13 cellular contexts compared by ENCODE assay signal in the genomic region with DNA sequence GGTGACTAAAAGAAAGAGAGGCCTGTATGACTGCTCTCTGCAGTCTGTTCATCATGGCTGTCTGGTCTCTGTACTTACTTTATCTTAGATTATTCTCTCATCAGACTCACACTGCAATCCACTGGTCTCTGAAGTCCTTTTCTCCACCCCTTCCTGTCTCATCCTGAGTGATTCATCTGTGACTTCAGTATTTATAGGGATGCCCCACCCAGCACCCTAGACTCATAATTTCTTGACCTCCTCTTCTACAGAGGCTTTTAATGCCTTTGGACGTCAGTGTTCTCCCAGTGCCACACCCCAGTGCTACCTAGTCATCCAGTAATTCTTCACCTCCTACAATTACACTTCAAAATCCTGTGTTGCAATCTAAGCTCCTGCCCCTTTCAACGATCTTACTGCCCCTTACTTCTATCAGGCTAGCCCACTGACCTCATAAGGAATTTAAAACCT. TPM values are rescaled to one million over a fixed set of nuclear protein-coding genes. Genes with fewer than 3 reads are reported as not detected.
A peak's percentile ranks its signal among the peaks of the same experiment; 100 is the strongest.
DNase-seq lines count a peak whose midpoint lies in the region; ATAC-seq and TF ChIP-seq lines count a peak whose summit lies in the region.
"Had no signal": no experiment of that assay in that cellular context is flagged by ENCODE, and none has a peak within 500 bp of the region (broad histone marks: within the 10 kb centered on the region; RNA-seq: fewer than 3 reads in every experiment).

No MANE protein-coding gene starts in this region.

- DNase-seq in GM03348 (ENCODE audit: low spot score) = peak; percentile 3
- peak; percentile 23 for DNase-seq in NB4 (ENCODE audit: low read depth)
- DNase-seq in dermis blood vessel endothelial cell = peak; percentile 30
- no peak for DNase-seq in neuronal stem cell (ENCODE audit: low spot score)
- no peak for DNase-seq in gastrocnemius medialis
- DNase-seq in hippocampal formation (lab: John Stamatoyannopoulos, UW) = no peak
- no peak for DNase-seq in posterior cingulate gyrus
- DNase-seq in NCI-H2107 treated with DMSO at 0.1 percent for 48 hours (lab: John Stamatoyannopoulos, UW; ENCODE audit: unreplicated experiment) = no peak
- DNase-seq: DMS153, NCI-H1930, spleen had no signal

- no peak overlapping the region for H3K14ac ChIP-seq in neuronal stem cell (ENCODE audit: low read length)

- in situ Hi-C loops in gastrocnemius medialis (cut with MboI; ENCODE audit: low sequenced_read_pairs in 4 of 4) = no loop called here

- no CpG with 5 or more reads among the region's 2 CpGs for WGBS in neuronal stem cell (ENCODE audit: extremely low coverage in 2 of 2, insufficient read length in 2 of 2, insufficient replicate concordance in 1 of 2), 2 donors

- H3K4me1 ChIP-seq in neuronal stem cell (ENCODE audit: control insufficient read depth in 2 of 2, insufficient read depth in 1 of 2, low read depth in 1 of 2, low read length in 2 of 2) = peaks cover 0 to 9% of the 10 kb centered on the region in 2 donors
- H3K4me1 ChIP-seq in gastrocnemius medialis = no peaks in the 10 kb centered on the region
- H3K4me1 ChIP-seq: ascending aorta, spleen had no signal

- intact Hi-C loops in gastrocnemius medialis (cut with DNase I; ENCODE audit: low total_unique reads) = no loop called here
- intact Hi-C loops in posterior cingulate gyrus (cut with DNase I) = no loop called here

- H4K91ac ChIP-seq in neuronal stem cell (ENCODE audit: low read depth, low read length, poor library complexity) = no peak overlapping the region

- H3K18ac ChIP-seq in neuronal stem cell (ENCODE audit: low read length) = no peak overlapping the region

- no peak for TF ChIP-seq POLR2A in NB4 (IDR thresholded peaks at IDR 0.05; ENCODE audit: extremely low read depth, insufficient read length)
- no peak for TF ChIP-seq POLR2A in gastrocnemius medialis (IDR thresholded peaks at IDR 0.05)

- no peak overlapping the region for H2BK120ac ChIP-seq in neuronal stem cell (ENCODE audit: low read depth, low read length)

- H2BK5ac ChIP-seq in neuronal stem cell (ENCODE audit: low read length) = no peak overlapping the region

- peak overlapping the region; percentile 25 for H2AFZ ChIP-seq in neuronal stem cell (ENCODE audit: low read length)

- H3K9ac ChIP-seq in neuronal stem cell (ENCODE audit: low read depth, low read length, poor library complexity) = no peak overlapping the region

- H3K4me2 ChIP-seq in neuronal stem cell (ENCODE audit: insufficient read depth, low read length, poor library complexity, severe bottlenecking) = no peak overlapping the region

- H3K36me3 ChIP-seq in neuronal stem cell (replicated peaks in 1 of 2; ENCODE audit: control insufficient read depth in 2 of 2, insufficient read depth in 2 of 2, low read length in 2 of 2) (no peaks in the 10 kb centered on the region), gastrocnemius medialis (no peaks in the 10 kb centered on the region)
- H3K36me3 ChIP-seq: ascending aorta, esophagus muscularis mucosa, spleen had no signal

- H3K79me1 ChIP-seq in neuronal stem cell (ENCODE audit: low read depth, low read length) = no peaks in the 10 kb centered on the region

- no peak overlapping the region for H3K23ac ChIP-seq in neuronal stem cell (ENCODE audit: low read depth, low read length, poor library complexity)

- H3K27me3 ChIP-seq in neuronal stem cell (ENCODE audit: control insufficient read depth in 3 of 3, insufficient read depth in 3 of 3, low read depth in 1 of 3, low read length in 3 of 3) (no peaks in the 10 kb centered on the region), gastrocnemius medialis (no peaks in the 10 kb centered on the region)
- H3K27me3 ChIP-seq: ascending aorta, esophagus muscularis mucosa, spleen had no signal

- H3K4ac ChIP-seq in neuronal stem cell (ENCODE audit: low read length) = no peak overlapping the region

- H2BK12ac ChIP-seq in neuronal stem cell (ENCODE audit: low read length) = no peak overlapping the region

- H2AK5ac ChIP-seq in neuronal stem cell (ENCODE audit: low read depth, low read length) = no peak overlapping the region

- no peaks in the 10 kb centered on the region for H3K9me3 ChIP-seq in neuronal stem cell (replicated peaks in 1 of 2; ENCODE audit: control insufficient read depth in 2 of 2, insufficient read depth in 1 of 2, low read depth in 1 of 2, low read length in 2 of 2)
- H3K9me3 ChIP-seq in gastrocnemius medialis = no peaks in the 10 kb centered on the region
- H3K9me3 ChIP-seq: ascending aorta, esophagus muscularis mucosa, spleen had no signal

- TF ChIP-seq CTCF in NB4 (IDR thresholded peaks at IDR 0.05; ENCODE audit: low read depth, low read length) = no peak
- no peak for TF ChIP-seq CTCF in gastrocnemius medialis (IDR thresholded peaks at IDR 0.05 in 4 of 5, conservative IDR thresholded peaks at IDR 0.05 in 1 of 5)

- no peak for ATAC-seq in gastrocnemius medialis

- no peak overlapping the region for H4K8ac ChIP-seq in neuronal stem cell (ENCODE audit: low read depth, low read length)

- H2BK15ac ChIP-seq in neuronal stem cell (ENCODE audit: low read length) = no peak overlapping the region

- H3K27ac ChIP-seq in neuronal stem cell (replicated peaks; ENCODE audit: low read length) (no peak overlapping the region), gastrocnemius medialis (no peak overlapping the region)
- H3K27ac ChIP-seq: ascending aorta, esophagus muscularis mucosa, spleen had no signal

- H3K4me3 ChIP-seq in NB4 (ENCODE audit: low read depth, low read length) = no peak overlapping the region
- no peak overlapping the region for H3K4me3 ChIP-seq in neuronal stem cell (ENCODE audit: low read length in 2 of 2)
- no peak overlapping the region for H3K4me3 ChIP-seq in gastrocnemius medialis
- H3K4me3 ChIP-seq: ascending aorta, esophagus muscularis mucosa, spleen had no signal

RNA-seq across cellular contexts. Expression of a gene that starts 14.9 kb away (rescaled TPM):
- total RNA-seq in dermis blood vessel endothelial cell = 191 and 211 TPM in 2 replicates
- polyA plus RNA-seq in neuronal stem cell (2013, experiment 1 of 2) = 17.1 TPM
- 18.2 TPM for polyA plus RNA-seq in neuronal stem cell (2013, experiment 2 of 2)
- total RNA-seq in gastrocnemius medialis = 10 to 100 TPM; 38.7 to 91.9 (median 42.5) TPM

Comparison
In these comparisons a context has a peak if more than half of its experiments do, and no peak if none do; other contexts are left out.
1. DNase-seq: peak in GM03348 (single experiment), NB4 (single experiment) and dermis blood vessel endothelial cell (single experiment); none in neuronal stem cell (single experiment), gastrocnemius medialis (0 of 2), hippocampal formation (0 of 2), posterior cingulate gyrus (0 of 10) and NCI-H2107 treated with DMSO at 0.1 percent for 48 hours (single experiment).